Comparison of ENCODE assay signal across 18 cellular contexts in the genomic region with DNA sequence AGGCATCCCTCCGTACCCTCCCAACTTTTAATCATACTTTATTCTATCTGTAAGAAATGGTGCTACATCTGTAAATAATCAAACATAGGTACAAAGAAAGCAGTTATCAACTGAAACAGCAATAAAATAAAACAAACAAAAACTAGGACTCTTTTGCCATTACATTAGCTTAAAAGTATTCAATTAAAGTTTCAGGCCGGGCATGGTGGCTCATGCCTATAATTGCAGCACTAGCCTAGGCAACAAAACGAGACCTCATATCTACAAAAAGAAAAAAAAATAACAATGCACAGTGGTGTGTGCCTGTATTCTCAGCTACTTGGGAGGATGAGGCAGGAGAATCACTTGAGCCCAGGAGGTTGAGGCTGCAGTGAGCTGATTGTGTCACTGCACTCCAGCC.
DNase-seq lines count a peak whose midpoint lies in the region; ATAC-seq and TF ChIP-seq lines count a peak whose summit lies in the region.
"Had no signal": no experiment of that assay in that cellular context is flagged by ENCODE, and none has a peak within 500 bp of the region (broad histone marks: within the 10 kb centered on the region; RNA-seq: fewer than 3 reads in every experiment).

No MANE protein-coding gene starts in this region.

- H3K27me3 Mint-ChIP-seq in activated CD4-positive, alpha-beta T cell treated with anti-CD3 and anti-CD28 coated beads, Interleukin-2, amount 10 ng/mL, durations not matched to agents 24 days and 14 days, result no peaks in the 10 kb centered on the region
- H3K27me3 Mint-ChIP-seq: B cell; CD4-positive, CD25-positive, alpha-beta regulatory T cell had no signal

- H3K4me1 ChIP-seq in body of pancreas, result peaks cover 17% of the 10 kb centered on the region
- H3K4me1 ChIP-seq in mucosa of descending colon (ENCODE audit: low read depth), result peaks cover 17% of the 10 kb centered on the region
- H3K4me1 ChIP-seq: HAP-1 had no signal

- H3K4me3 ChIP-seq in body of pancreas, result no peak overlapping the region
- no peak overlapping the region for H3K4me3 ChIP-seq in mucosa of descending colon
- H3K4me3 ChIP-seq: BLaER1, HAP-1 had no signal

- intact Hi-C loops in activated CD4-positive, alpha-beta T cell treated with anti-CD3 and anti-CD28 coated beads, Interleukin-2, amount 10 ng/mL, durations not matched to agents 24 days and 14 days (cut with micrococcal nuclease), result no loop called here
- intact Hi-C loops in body of pancreas (cut with DNase I), result no loop called here
- intact Hi-C loops in mucosa of descending colon (cut with DNase I, micrococcal nuclease), result no loop called here

- H3K4me3 Mint-ChIP-seq in activated CD4-positive, alpha-beta T cell treated with anti-CD3 and anti-CD28 coated beads, Interleukin-2, amount 10 ng/mL, durations not matched to agents 24 days and 14 days, result no peak overlapping the region
- H3K4me3 Mint-ChIP-seq: B cell; CD4-positive, CD25-positive, alpha-beta regulatory T cell; CD8-positive, alpha-beta T cell had no signal

- H3K9me3 Mint-ChIP-seq in activated CD4-positive, alpha-beta T cell treated with anti-CD3 and anti-CD28 coated beads, Interleukin-2, amount 10 ng/mL, durations not matched to agents 24 days and 14 days, result peaks cover 5% of the 10 kb centered on the region
- H3K9me3 Mint-ChIP-seq: CD4-positive, CD25-positive, alpha-beta regulatory T cell; CD8-positive, alpha-beta T cell had no signal

- H3K27ac ChIP-seq in body of pancreas, result peak overlapping the region in 3 of 4 donors; percentile 29 to 41 (median 30)
- H3K27ac ChIP-seq: 22Rv1, BLaER1, C4-2B had no signal

- peak; percentile 12 for DNase-seq in activated CD4-positive, alpha-beta T cell treated with anti-CD3 and anti-CD28 coated beads, Interleukin-2, amount 10 ng/mL, durations not matched to agents 24 days and 14 days
- no peak for DNase-seq in activated CD4-positive, alpha-beta T cell treated with anti-CD3 and anti-CD28 coated beads for 4 hours
- DNase-seq in body of pancreas, result no peak
- DNase-seq in mucosa of descending colon, result no peak
- no peak for DNase-seq in stimulated activated CD4-positive, alpha-beta T cell treated with anti-CD3 and anti-CD28 coated beads, Interleukin-15, amount 100 ng/mL, for 24 hours
- DNase-seq in NCI-H1048 (lab: John Stamatoyannopoulos, UW), result no peak
- DNase-seq: Caco-2; CD4-positive, CD25-positive, alpha-beta regulatory T cell; CD8-positive, alpha-beta T cell; DMS153; DND-41; GOT3 had no signal

- peaks cover 11% of the 10 kb centered on the region for H3K36me3 Mint-ChIP-seq in activated CD4-positive, alpha-beta T cell treated with anti-CD3 and anti-CD28 coated beads, Interleukin-2, amount 10 ng/mL, durations not matched to agents 24 days and 14 days (ENCODE audit: low read depth)

- 56 to 68% methylated on average over 3 of the region's 3 CpGs for WGBS in body of pancreas, 2 donors

- no peak for TF ChIP-seq CTCF in body of pancreas (IDR thresholded peaks at IDR 0.05)
- TF ChIP-seq CTCF in mucosa of descending colon (IDR thresholded peaks at IDR 0.05), result no peak

- H3K9me3 ChIP-seq in body of pancreas, result no peaks in the 10 kb centered on the region
- H3K9me3 ChIP-seq in mucosa of descending colon, result no peaks in the 10 kb centered on the region
- H3K9me3 ChIP-seq: BLaER1, Caco-2, HAP-1 had no signal

- peak; percentile 45 for ATAC-seq in body of pancreas
- peak; percentile 52 for ATAC-seq in mucosa of descending colon
- no peak for ATAC-seq in GM21825 (IDR thresholded peaks at IDR 0.05; ENCODE audit: unreplicated experiment)
- ATAC-seq: CD8-positive, alpha-beta T cell had no signal

- H3K4me1 Mint-ChIP-seq in activated CD4-positive, alpha-beta T cell treated with anti-CD3 and anti-CD28 coated beads, Interleukin-2, amount 10 ng/mL, durations not matched to agents 24 days and 14 days, result peaks cover 4% of the 10 kb centered on the region

- no peaks in the 10 kb centered on the region for H3K27me3 ChIP-seq in body of pancreas
- H3K27me3 ChIP-seq: BLaER1 had no signal

- no peaks in the 10 kb centered on the region for H3K36me3 ChIP-seq in body of pancreas (replicated peaks in 1 of 2; ENCODE audit: insufficient read depth in 1 of 2, low read depth in 2 of 2)
- H3K36me3 ChIP-seq in mucosa of descending colon (ENCODE audit: low read depth), result no peaks in the 10 kb centered on the region
- H3K36me3 ChIP-seq: HAP-1 had no signal

- TF ChIP-seq POLR2A in body of pancreas (IDR thresholded peaks at IDR 0.05), result no peak

- no peak overlapping the region for H3K27ac Mint-ChIP-seq in activated CD4-positive, alpha-beta T cell treated with anti-CD3 and anti-CD28 coated beads, Interleukin-2, amount 10 ng/mL, durations not matched to agents 24 days and 14 days
- H3K27ac Mint-ChIP-seq: B cell; CD4-positive, CD25-positive, alpha-beta regulatory T cell; CD8-positive, alpha-beta T cell had no signal
